In genomic region chr7:101058355-101058754, GRCh38 we compare ENCODE assay signal across 1 cellular context.
TF ChIP-seq lines count a peak whose summit lies in the region.

No MANE protein-coding gene starts in this region.

TF ChIP-seq in GM12878, 131 proteins besides CTCF, POLR2A, EP300 and RAD21:
- peak; percentile 43; the same call in 1 of the 2 replicates for TF ChIP-seq NR2F1 (conservative IDR thresholded peaks at IDR 0.05)
- no peak for TF ChIP-seq LARP7 (IDR thresholded peaks at IDR 0.05)
- TF ChIP-seq REST (IDR thresholded peaks at IDR 0.05; ENCODE audit: low read depth, low read length) = peak; percentile 98
TF ChIP-seq in GM12878: peak in this region for 2.
